ENCODE assay signal across 24 cellular contexts in the genomic region with DNA sequence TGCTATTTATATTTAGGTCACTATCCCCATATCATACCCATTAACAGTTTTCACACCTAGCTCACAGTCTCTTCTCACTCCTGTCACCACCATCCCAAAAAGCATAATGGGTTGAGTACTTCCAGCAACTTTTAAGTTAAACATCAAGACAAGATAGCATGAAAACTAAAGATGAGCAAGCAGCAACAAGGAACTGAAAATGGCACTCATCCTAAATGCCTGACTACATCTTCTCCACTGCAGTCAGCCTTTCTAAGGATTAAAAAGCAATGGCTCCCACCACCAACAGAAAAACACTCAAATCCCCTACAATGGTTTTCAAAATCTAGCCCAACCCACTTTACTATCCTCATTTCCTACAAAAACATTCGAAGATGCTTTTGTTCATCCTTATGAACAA. TPM values are rescaled to one million over a fixed set of nuclear protein-coding genes. Genes with fewer than 3 reads are reported as not detected.
DNase-seq lines count a peak whose midpoint lies in the region; ATAC-seq and TF ChIP-seq lines count a peak whose summit lies in the region.
"Had no signal": no experiment of that assay in that cellular context is flagged by ENCODE, and none has a peak within 500 bp of the region (broad histone marks: within the 10 kb centered on the region; RNA-seq: fewer than 3 reads in every experiment).

No MANE protein-coding gene starts in this region.

- no peaks in the 10 kb centered on the region for H3K27me3 Mint-ChIP-seq in activated CD4-positive, alpha-beta memory T cell treated with anti-CD3 and anti-CD28 coated beads for 36 hours
- H3K27me3 Mint-ChIP-seq in activated CD4-positive, alpha-beta memory T cell treated with anti-CD3 and anti-CD28 coated beads, Interleukin-2, amount 10 ng/mL, durations not matched to agents 7 days and 5 days: no peaks in the 10 kb centered on the region
- H3K27me3 Mint-ChIP-seq in immature natural killer cell (ENCODE audit: low read depth in 3 of 3): no peaks in the 10 kb centered on the region
- H3K27me3 Mint-ChIP-seq in stimulated activated memory B cell treated with anti-CD40 and anti-IgM and Interleukin-4, amounts not matched to agents 10 μg/mL and 1 μg/mL and 100 μg/mL, for 72 hours: no peaks in the 10 kb centered on the region

- H3K9me3 Mint-ChIP-seq in activated CD4-positive, alpha-beta memory T cell treated with anti-CD3 and anti-CD28 coated beads for 36 hours: no peaks in the 10 kb centered on the region
- H3K9me3 Mint-ChIP-seq in activated CD4-positive, alpha-beta memory T cell treated with anti-CD3 and anti-CD28 coated beads, Interleukin-2, amount 10 ng/mL, durations not matched to agents 7 days and 5 days: no peaks in the 10 kb centered on the region
- no peaks in the 10 kb centered on the region for H3K9me3 Mint-ChIP-seq in immature natural killer cell
- peaks cover 3% of the 10 kb centered on the region for H3K9me3 Mint-ChIP-seq in stimulated activated memory B cell treated with anti-CD40 and anti-IgM and Interleukin-4, amounts not matched to agents 10 μg/mL and 1 μg/mL and 100 μg/mL, for 72 hours

- H3K9me3 ChIP-seq in WERI-Rb-1 (ENCODE audit: severe bottlenecking): no peaks in the 10 kb centered on the region
- H3K9me3 ChIP-seq: heart left ventricle, tibial artery had no signal

- peaks cover 20% of the 10 kb centered on the region for H3K36me3 Mint-ChIP-seq in activated CD4-positive, alpha-beta memory T cell treated with anti-CD3 and anti-CD28 coated beads for 36 hours
- peaks cover 41% of the 10 kb centered on the region for H3K36me3 Mint-ChIP-seq in activated CD4-positive, alpha-beta memory T cell treated with anti-CD3 and anti-CD28 coated beads, Interleukin-2, amount 10 ng/mL, durations not matched to agents 7 days and 5 days (ENCODE audit: low read depth)
- no peaks in the 10 kb centered on the region for H3K36me3 Mint-ChIP-seq in immature natural killer cell
- H3K36me3 Mint-ChIP-seq in stimulated activated memory B cell treated with anti-CD40 and anti-IgM and Interleukin-4, amounts not matched to agents 10 μg/mL and 1 μg/mL and 100 μg/mL, for 72 hours: peaks cover 32% of the 10 kb centered on the region

- H3K27me3 ChIP-seq in WERI-Rb-1 (ENCODE audit: insufficient read depth, low read depth, severe bottlenecking): no peaks in the 10 kb centered on the region
- H3K27me3 ChIP-seq: heart left ventricle, tibial artery had no signal

- no peak for DNase-seq in activated CD4-positive, alpha-beta memory T cell treated with anti-CD3 and anti-CD28 coated beads for 36 hours
- no peak for DNase-seq in activated CD4-positive, alpha-beta memory T cell treated with anti-CD3 and anti-CD28 coated beads, Interleukin-2, amount 10 ng/mL, durations not matched to agents 7 days and 5 days
- DNase-seq in immature natural killer cell: no peak
- DNase-seq in NCI-H774 (lab: John Stamatoyannopoulos, UW): no peak
- no peak for DNase-seq in WERI-Rb-1
- DNase-seq in epidermal melanocyte (ENCODE audit: insufficient read length, low spot score): no peak
- DNase-seq: activated CD4-positive, CD25-positive, alpha-beta regulatory T cell; activated T-cell treated with anti-CD3 and anti-CD28 coated beads, Interleukin-2, amount 50 U/mL, for 72 hours; AML-193; cerebellar nuclear complex; COR-L47; DND-41; GOT3; heart left ventricle; MM.1S; NCI-H146; NCI-H510A; RPMI8226; stimulated activated naive CD4-positive, alpha-beta T cell treated with Interleukin-2 at 50 U/mL for 16 hours; tibial artery had no signal

- H3K4me3 ChIP-seq in WERI-Rb-1 (ENCODE audit: low read depth, low read length): no peak overlapping the region
- H3K4me3 ChIP-seq: heart left ventricle, SK-N-MC, tibial artery had no signal

- intact Hi-C loops in activated CD4-positive, alpha-beta memory T cell treated with anti-CD3 and anti-CD28 coated beads for 36 hours (cut with micrococcal nuclease): loop anchor here (2.0 kb wide), 1 partner anchor 14 kb away; no protein-coding TSS in a partner anchor

- POLR2A ChIA-PET in activated CD4-positive, alpha-beta memory T cell treated with anti-CD3 and anti-CD28 coated beads for 36 hours (lab: Charles Lee): no interaction called here
- POLR2A ChIA-PET in activated CD4-positive, alpha-beta memory T cell treated with anti-CD3 and anti-CD28 coated beads, Interleukin-2, amount 10 ng/mL, durations not matched to agents 7 days and 5 days (lab: Charles Lee): no interaction called here

- CTCF ChIA-PET in activated CD4-positive, alpha-beta memory T cell treated with anti-CD3 and anti-CD28 coated beads for 36 hours (lab: Charles Lee): no interaction called here
- CTCF ChIA-PET in activated CD4-positive, alpha-beta memory T cell treated with anti-CD3 and anti-CD28 coated beads, Interleukin-2, amount 10 ng/mL, durations not matched to agents 7 days and 5 days (lab: Charles Lee): no interaction called here

- ATAC-seq in HG02885 (IDR thresholded peaks at IDR 0.05; ENCODE audit: poor library complexity, unreplicated experiment): peak; percentile 46
- ATAC-seq in stimulated activated memory B cell treated with anti-CD40 and anti-IgM and Interleukin-4, amounts not matched to agents 10 μg/mL and 1 μg/mL and 100 μg/mL, for 72 hours: no peak
- ATAC-seq: activated T-cell treated with anti-CD3 and anti-CD28 coated beads, Interleukin-2, amount 50 U/mL, for 72 hours; heart left ventricle had no signal

- TF ChIP-seq CTCF in WERI-Rb-1 (IDR thresholded peaks at IDR 0.05; ENCODE audit: low read depth, low read length): no peak

- peaks cover 39% of the 10 kb centered on the region for H3K4me1 Mint-ChIP-seq in activated CD4-positive, alpha-beta memory T cell treated with anti-CD3 and anti-CD28 coated beads for 36 hours (ENCODE audit: low read depth)
- H3K4me1 Mint-ChIP-seq in activated CD4-positive, alpha-beta memory T cell treated with anti-CD3 and anti-CD28 coated beads, Interleukin-2, amount 10 ng/mL, durations not matched to agents 7 days and 5 days: peaks cover 4% of the 10 kb centered on the region
- peaks cover 46 to 82% of the 10 kb centered on the region in 2 donors for H3K4me1 Mint-ChIP-seq in immature natural killer cell
- H3K4me1 Mint-ChIP-seq in stimulated activated memory B cell treated with anti-CD40 and anti-IgM and Interleukin-4, amounts not matched to agents 10 μg/mL and 1 μg/mL and 100 μg/mL, for 72 hours: peaks cover 30% of the 10 kb centered on the region

- H3K27ac ChIP-seq in WERI-Rb-1: no peak overlapping the region
- H3K27ac ChIP-seq: epithelial cell of prostate, heart left ventricle, SK-N-MC had no signal

- no peak overlapping the region for H3K4me3 Mint-ChIP-seq in activated CD4-positive, alpha-beta memory T cell treated with anti-CD3 and anti-CD28 coated beads for 36 hours
- no peak overlapping the region for H3K4me3 Mint-ChIP-seq in activated CD4-positive, alpha-beta memory T cell treated with anti-CD3 and anti-CD28 coated beads, Interleukin-2, amount 10 ng/mL, durations not matched to agents 7 days and 5 days
- H3K4me3 Mint-ChIP-seq in immature natural killer cell: peak overlapping the region in 4 of 5 donors; percentile 5 to 31 (median 17)
- peak overlapping the region; percentile 3 for H3K4me3 Mint-ChIP-seq in stimulated activated memory B cell treated with anti-CD40 and anti-IgM and Interleukin-4, amounts not matched to agents 10 μg/mL and 1 μg/mL and 100 μg/mL, for 72 hours
- H3K4me3 Mint-ChIP-seq: activated T-cell treated with anti-CD3 and anti-CD28 coated beads, Interleukin-2, amount 50 U/mL, for 72 hours had no signal

- H3K27ac Mint-ChIP-seq in activated CD4-positive, alpha-beta memory T cell treated with anti-CD3 and anti-CD28 coated beads for 36 hours: peak overlapping the region; percentile 9
- no peak overlapping the region for H3K27ac Mint-ChIP-seq in activated CD4-positive, alpha-beta memory T cell treated with anti-CD3 and anti-CD28 coated beads, Interleukin-2, amount 10 ng/mL, durations not matched to agents 7 days and 5 days
- peak overlapping the region; percentile 5 to 83 (median 67) for H3K27ac Mint-ChIP-seq in immature natural killer cell
- H3K27ac Mint-ChIP-seq in stimulated activated memory B cell treated with anti-CD40 and anti-IgM and Interleukin-4, amounts not matched to agents 10 μg/mL and 1 μg/mL and 100 μg/mL, for 72 hours: peak overlapping the region; percentile 17

- peaks cover 8% of the 10 kb centered on the region for H3K36me3 ChIP-seq in WERI-Rb-1

RNA-seq across cellular contexts. Expression of gene CUL3, which starts 38.2 kb away (rescaled TPM):
- total RNA-seq in activated CD4-positive, alpha-beta memory T cell treated with anti-CD3 and anti-CD28 coated beads for 36 hours: 10 to 100 TPM; 75.8 to 79.5 TPM
- total RNA-seq in activated CD4-positive, alpha-beta memory T cell treated with anti-CD3 and anti-CD28 coated beads, Interleukin-2, amount 10 ng/mL, durations not matched to agents 7 days and 5 days: 10 to 100 TPM; 66.9 to 72.7 TPM
- polyA plus RNA-seq in immature natural killer cell: 10 to 100 TPM; 13.6 to 36.3 (median 18.5) TPM

Comparison
In these comparisons a context has a peak if more than half of its experiments do, and no peak if none do; other contexts are left out.
1. H3K4me3 Mint-ChIP-seq: peak in immature natural killer cell (4 of 5) and stimulated activated memory B cell treated with anti-CD40 and anti-IgM and Interleukin-4, amounts not matched to agents 10 μg/mL and 1 μg/mL and 100 μg/mL, for 72 hours (single experiment); none in activated CD4-positive, alpha-beta memory T cell treated with anti-CD3 and anti-CD28 coated beads for 36 hours (single experiment) and activated CD4-positive, alpha-beta memory T cell treated with anti-CD3 and anti-CD28 coated beads, Interleukin-2, amount 10 ng/mL, durations not matched to agents 7 days and 5 days (single experiment).